Comparison of ENCODE assay signal across 24 cellular contexts in the genomic region with DNA sequence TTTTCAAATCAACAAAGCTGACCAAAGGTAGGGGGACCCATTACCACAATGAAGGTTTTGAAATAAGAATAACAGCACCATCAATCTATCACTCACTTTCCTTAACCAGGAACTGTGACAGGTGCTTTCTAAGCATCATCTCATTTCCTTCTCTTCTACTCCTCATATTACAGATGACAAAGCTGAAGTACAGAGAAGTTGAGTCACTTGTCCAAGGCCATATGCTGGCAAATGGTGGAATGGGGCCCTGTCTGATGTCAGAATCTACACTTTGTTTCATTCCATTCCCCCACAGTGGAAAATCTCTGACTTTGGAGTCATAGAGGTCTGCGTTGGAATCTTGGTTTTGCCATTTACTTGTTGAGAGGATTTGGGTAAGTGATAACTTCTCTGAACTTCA.
"Had no signal": no experiment of that assay in that cellular context is flagged by ENCODE, and none has a peak within 500 bp of the region (broad histone marks: within the 10 kb centered on the region; RNA-seq: fewer than 3 reads in every experiment).

No MANE protein-coding gene starts in this region.

- H3K27me3 ChIP-seq: brain microvascular endothelial cell, cardiac muscle cell had no signal

- ATAC-seq: activated CD8-positive, alpha-beta T cell treated with anti-CD3 and anti-CD28 coated beads, Interleukin-2, amount 10 ng/mL, durations not matched to agents 7 days and 5 days; activated naive CD4-positive, alpha-beta T cell treated with anti-CD3 and anti-CD28 coated beads, Interleukin-2, amount 50 U/mL, for 72 hours; activated T-cell treated with anti-CD3 and anti-CD28 coated beads, Interleukin-2, amount 50 U/mL, for 4 hours; Panc1; WTC11 had no signal

- H3K4me3 ChIP-seq: cardiac muscle cell had no signal

- H3K9me3 Mint-ChIP-seq: activated naive CD4-positive, alpha-beta T cell treated with anti-CD3 and anti-CD28 coated beads, Interleukin-2, amount 50 U/mL, for 72 hours; activated T-cell treated with anti-CD3 and anti-CD28 coated beads, Interleukin-2, amount 50 U/mL, for 4 hours; T-helper 1 cell treated with Interleukin-12 subunit alpha and Interleukin-12 subunit beta and Interleukin-4 antibody, amounts not matched to agents 30 μg/mL and 1 μg/mL, for 36 hours; WTC11 had no signal

- H3K36me3 Mint-ChIP-seq: activated naive CD4-positive, alpha-beta T cell treated with anti-CD3 and anti-CD28 coated beads, Interleukin-2, amount 50 U/mL, for 72 hours; WTC11 had no signal

- H3K27ac ChIP-seq: brain microvascular endothelial cell, cardiac muscle cell had no signal

- H3K27ac Mint-ChIP-seq: activated CD8-positive, alpha-beta T cell treated with anti-CD3 and anti-CD28 coated beads, Interleukin-2, amount 10 ng/mL, durations not matched to agents 7 days and 5 days; activated naive CD4-positive, alpha-beta T cell treated with anti-CD3 and anti-CD28 coated beads, Interleukin-2, amount 50 U/mL, for 72 hours; T-helper 1 cell treated with Interleukin-12 subunit alpha and Interleukin-12 subunit beta and Interleukin-4 antibody, amounts not matched to agents 30 μg/mL and 1 μg/mL, for 36 hours; WTC11 had no signal

- H3K36me3 ChIP-seq: brain microvascular endothelial cell, cardiac muscle cell had no signal

- H3K4me3 Mint-ChIP-seq: activated CD8-positive, alpha-beta T cell treated with anti-CD3 and anti-CD28 coated beads, Interleukin-2, amount 10 ng/mL, durations not matched to agents 7 days and 5 days; activated T-cell treated with anti-CD3 and anti-CD28 coated beads, Interleukin-2, amount 50 U/mL, for 4 hours; T-helper 1 cell treated with Interleukin-12 subunit alpha and Interleukin-12 subunit beta and Interleukin-4 antibody, amounts not matched to agents 30 μg/mL and 1 μg/mL, for 36 hours; WTC11 had no signal

- DNase-seq: activated CD4-positive, alpha-beta T cell treated with anti-CD3 and anti-CD28 coated beads for 48 hours; activated CD4-positive, alpha-beta T cell treated with anti-CD3 and anti-CD28 coated beads, Interleukin-2, amount 50 U/mL, for 4 hours; activated CD4-positive, CD25-positive, alpha-beta regulatory T cell treated with anti-CD3 and anti-CD28 coated beads, Interleukin-2, amount 50 U/mL, for 72 hours; activated CD8-positive, alpha-beta T cell treated with anti-CD3 and anti-CD28 coated beads, Interleukin-2, amount 10 ng/mL, durations not matched to agents 7 days and 5 days; activated effector memory CD4-positive, alpha-beta T cell treated with anti-CD3 and anti-CD28 coated beads, Interleukin-2, amount 50 U/mL, for 16 hours; activated naive CD4-positive, alpha-beta T cell treated with Interleukin-2 at 50 U/mL for 16 hours; activated T-cell treated with anti-CD3 and anti-CD28 coated beads, Interleukin-2, amount 50 U/mL, for 4 hours; amygdala; brain microvascular endothelial cell; NCI-H1092; NCI-H1417; NCI-H1694; NCI-H2029; NCI-H2107; NCI-H510A treated with DMSO at 0.1 percent for 48 hours; NCI-H69; NK-92 treated with Interleukin-12 subunit alpha and Interleukin-12 subunit beta, amount 100 ng/mL, for 24 hours; OCI-M1; SHP77 had no signal

- H3K4me1 Mint-ChIP-seq: WTC11 had no signal
